Comparison of ENCODE assay signal across 12 cellular contexts in genomic region chr9:126721531-126722098, GRCh38.
DNase-seq lines count a peak whose midpoint lies in the region; ATAC-seq and TF ChIP-seq lines count a peak whose summit lies in the region.
"Had no signal": no experiment of that assay in that cellular context is flagged by ENCODE, and none has a peak within 500 bp of the region (broad histone marks: within the 10 kb centered on the region; RNA-seq: fewer than 3 reads in every experiment).

No MANE protein-coding gene starts in this region.

- peaks cover 5 to 23% (median 22%) of the 10 kb centered on the region in 4 donors for H3K4me1 ChIP-seq in esophagus muscularis mucosa

- TF ChIP-seq EP300 in esophagus muscularis mucosa (IDR thresholded peaks at IDR 0.05): no peak

- H3K27ac ChIP-seq in esophagus muscularis mucosa (replicated peaks in 1 of 4): peak overlapping the region; percentile 81 to 88 (median 84)
- H3K27ac ChIP-seq: 22Rv1, thoracic aorta had no signal

- H3K9me3 Mint-ChIP-seq in T-helper 1 cell treated with Interleukin-12 subunit alpha and Interleukin-12 subunit beta and Interleukin-4 antibody, amounts not matched to agents 30 μg/mL and 1 μg/mL, for 36 hours: no peaks in the 10 kb centered on the region
- H3K9me3 Mint-ChIP-seq in T-cell: no peaks in the 10 kb centered on the region
- no peaks in the 10 kb centered on the region for H3K9me3 Mint-ChIP-seq in stimulated activated effector memory CD8-positive, alpha-beta T cell treated with anti-CD3 and anti-CD28 coated beads, Interleukin-12 subunit alpha, Interleukin-12 subunit beta, amount 100 ng/mL, for 72 hours

- intact Hi-C loops in esophagus muscularis mucosa (cut with DNase I): loop anchor here (5.0 kb wide), 1 partner anchor 61 kb away; no protein-coding TSS in a partner anchor

- peak overlapping the region; percentile 75 for H3K4me3 Mint-ChIP-seq in T-helper 1 cell treated with Interleukin-12 subunit alpha and Interleukin-12 subunit beta and Interleukin-4 antibody, amounts not matched to agents 30 μg/mL and 1 μg/mL, for 36 hours
- peak overlapping the region; percentile 80 to 87 (median 81) for H3K4me3 Mint-ChIP-seq in T-cell
- peak overlapping the region; percentile 75 for H3K4me3 Mint-ChIP-seq in stimulated activated effector memory CD8-positive, alpha-beta T cell treated with anti-CD3 and anti-CD28 coated beads, Interleukin-12 subunit alpha, Interleukin-12 subunit beta, amount 100 ng/mL, for 72 hours

- peaks cover 2% of the 10 kb centered on the region for H3K36me3 Mint-ChIP-seq in T-helper 1 cell treated with Interleukin-12 subunit alpha and Interleukin-12 subunit beta and Interleukin-4 antibody, amounts not matched to agents 30 μg/mL and 1 μg/mL, for 36 hours (ENCODE audit: low read depth)
- no peaks in the 10 kb centered on the region for H3K36me3 Mint-ChIP-seq in T-cell
- H3K36me3 Mint-ChIP-seq in stimulated activated effector memory CD8-positive, alpha-beta T cell treated with anti-CD3 and anti-CD28 coated beads, Interleukin-12 subunit alpha, Interleukin-12 subunit beta, amount 100 ng/mL, for 72 hours: peaks cover 6% of the 10 kb centered on the region

- no peak for TF ChIP-seq POLR2A in esophagus muscularis mucosa (IDR thresholded peaks at IDR 0.05; ENCODE audit: low read depth)

- POLR2A ChIA-PET in T-cell (lab: Charles Lee): interaction anchor here in 1 of 2 donors (0.6 kb wide), 1 partner anchor 192 kb away, joined by 6 read pairs; no protein-coding TSS in a partner anchor

- ATAC-seq in T-cell (replicated peaks in 1 of 4): no peak
- no peak for ATAC-seq in stimulated activated effector memory CD8-positive, alpha-beta T cell treated with anti-CD3 and anti-CD28 coated beads, Interleukin-12 subunit alpha, Interleukin-12 subunit beta, amount 100 ng/mL, for 72 hours
- ATAC-seq in GM19023 (IDR thresholded peaks at IDR 0.05; ENCODE audit: unreplicated experiment): no peak

- no peak for TF ChIP-seq CTCF in esophagus muscularis mucosa (IDR thresholded peaks at IDR 0.05)

- peaks cover 0 to 16% (median 0%) of the 10 kb centered on the region in 4 donors for H3K27me3 ChIP-seq in esophagus muscularis mucosa

- CTCF ChIA-PET in T-cell (lab: Charles Lee): interaction anchor here in 1 of 2 donors (0.6 to 3.2 kb wide), 2 partner anchors 15 to 26 kb away, joined by 4 to 29 read pairs; no protein-coding TSS in a partner anchor

- no peaks in the 10 kb centered on the region for H3K36me3 ChIP-seq in esophagus muscularis mucosa
- H3K36me3 ChIP-seq: thoracic aorta had no signal

- H3K9me3 ChIP-seq in esophagus muscularis mucosa: no peaks in the 10 kb centered on the region
- H3K9me3 ChIP-seq: thoracic aorta had no signal

- H3K4me1 Mint-ChIP-seq in T-helper 1 cell treated with Interleukin-12 subunit alpha and Interleukin-12 subunit beta and Interleukin-4 antibody, amounts not matched to agents 30 μg/mL and 1 μg/mL, for 36 hours (ENCODE audit: low read depth): peaks cover 33% of the 10 kb centered on the region
- peaks cover 40 to 53% (median 45%) of the 10 kb centered on the region in 3 donors for H3K4me1 Mint-ChIP-seq in T-cell
- peaks cover 41% of the 10 kb centered on the region for H3K4me1 Mint-ChIP-seq in stimulated activated effector memory CD8-positive, alpha-beta T cell treated with anti-CD3 and anti-CD28 coated beads, Interleukin-12 subunit alpha, Interleukin-12 subunit beta, amount 100 ng/mL, for 72 hours

- H3K4me3 ChIP-seq in esophagus muscularis mucosa: peak overlapping the region in 3 of 4 donors; percentile 68 to 75 (median 71)

- peak overlapping the region; percentile 81 for H3K27ac Mint-ChIP-seq in T-helper 1 cell treated with Interleukin-12 subunit alpha and Interleukin-12 subunit beta and Interleukin-4 antibody, amounts not matched to agents 30 μg/mL and 1 μg/mL, for 36 hours
- H3K27ac Mint-ChIP-seq in T-cell: peak overlapping the region; percentile 97
- peak overlapping the region; percentile 90 for H3K27ac Mint-ChIP-seq in stimulated activated effector memory CD8-positive, alpha-beta T cell treated with anti-CD3 and anti-CD28 coated beads, Interleukin-12 subunit alpha, Interleukin-12 subunit beta, amount 100 ng/mL, for 72 hours

- peaks cover 16% of the 10 kb centered on the region for H3K27me3 Mint-ChIP-seq in T-helper 1 cell treated with Interleukin-12 subunit alpha and Interleukin-12 subunit beta and Interleukin-4 antibody, amounts not matched to agents 30 μg/mL and 1 μg/mL, for 36 hours (ENCODE audit: low read depth)
- no peaks in the 10 kb centered on the region for H3K27me3 Mint-ChIP-seq in T-cell

- DNase-seq in T-helper 1 cell (no peak), T-cell (peak in 3 of 34 experiments; percentile 10 to 39 (median 13)), esophagus muscularis mucosa (ENCODE audit: extremely low spot score) (peak; percentile 89), occipital lobe (lab: John Stamatoyannopoulos, UW) (no peak), NCI-H1436 (lab: John Stamatoyannopoulos, UW) (no peak)
- peak in 1 of 2 donors; percentile 57 for DNase-seq in stimulated activated effector memory CD8-positive, alpha-beta T cell treated with anti-CD3 and anti-CD28 coated beads, Interleukin-12 subunit alpha, Interleukin-12 subunit beta, amount 100 ng/mL, for 72 hours (ENCODE audit: low spot score in 2 of 2)
- DNase-seq: hippocampal formation, NCI-H1417 treated with DMSO at 0.1 percent for 48 hours had no signal

- WGBS in esophagus muscularis mucosa: 86% methylated on average over 6 of the region's 6 CpGs
